In genomic region chr5:37086466-37087178, GRCh38 we compare ENCODE assay signal across 15 cellular contexts.
DNase-seq lines count a peak whose midpoint lies in the region; ATAC-seq and TF ChIP-seq lines count a peak whose summit lies in the region.
"Had no signal": no experiment of that assay in that cellular context is flagged by ENCODE, and none has a peak within 500 bp of the region (broad histone marks: within the 10 kb centered on the region; RNA-seq: fewer than 3 reads in every experiment).

No MANE protein-coding gene starts in this region.

- H3K27me3 ChIP-seq in liver (ENCODE audit: control insufficient read depth in 4 of 4, insufficient read depth in 4 of 4, low read length in 3 of 4): no peaks in the 10 kb centered on the region
- no peaks in the 10 kb centered on the region for H3K27me3 ChIP-seq in aorta (ENCODE audit: control insufficient read depth in 1 of 2, insufficient read depth in 2 of 2, low read length in 1 of 2)
- peaks cover 67% of the 10 kb centered on the region for H3K27me3 ChIP-seq in H7 (ENCODE audit: control insufficient read depth, insufficient read depth, low read length)
- H3K27me3 ChIP-seq: BLaER1 treated with 17β-estradiol and CSF1 and Interleukin-3, amounts not matched to agents 10 nM and 100 nM; breast epithelium had no signal

- 61% methylated on average over 12 of the region's 12 CpGs for WGBS in liver
- 64 to 76% methylated on average over 12 of the region's 12 CpGs for WGBS in aorta, 2 donors

- H3K36me3 ChIP-seq in liver (ENCODE audit: control insufficient read depth in 4 of 4, insufficient read depth in 3 of 4, low read depth in 1 of 4, low read length in 3 of 4) (no peaks in the 10 kb centered on the region), aorta (ENCODE audit: control insufficient read depth in 1 of 2, insufficient read depth in 2 of 2, low read length in 1 of 2) (peaks cover 0 to 1% of the 10 kb centered on the region in 2 donors), H7 (replicated peaks; ENCODE audit: control insufficient read depth, insufficient read depth, low read length) (no peaks in the 10 kb centered on the region)
- H3K36me3 ChIP-seq: breast epithelium, HAP-1 had no signal

- peaks cover 0 to 2% (median 0%) of the 10 kb centered on the region in 4 donors for H3K9me3 ChIP-seq in liver (ENCODE audit: control insufficient read depth in 4 of 4, low read length in 3 of 4)
- no peaks in the 10 kb centered on the region for H3K9me3 ChIP-seq in aorta (ENCODE audit: control insufficient read depth, low read length)
- H3K9me3 ChIP-seq: breast epithelium, HAP-1 had no signal

- no peak for ATAC-seq in activated CD8-positive, alpha-beta T cell treated with anti-CD3 and anti-CD28 coated beads for 36 hours
- ATAC-seq in HG02642 (IDR thresholded peaks at IDR 0.05; ENCODE audit: poor library complexity, unreplicated experiment) (no peak), aorta (ENCODE audit: low FRiP score) (no peak)

- H3K36me3 Mint-ChIP-seq in activated CD8-positive, alpha-beta T cell treated with anti-CD3 and anti-CD28 coated beads for 36 hours (ENCODE audit: low read depth): peaks cover 7% of the 10 kb centered on the region

- H3K4me1 ChIP-seq in liver (ENCODE audit: control insufficient read depth in 4 of 4, insufficient read depth in 4 of 4, low read length in 3 of 4) (no peaks in the 10 kb centered on the region), aorta (ENCODE audit: control insufficient read depth in 1 of 2, insufficient read depth in 2 of 2, low read length in 2 of 2) (no peaks in the 10 kb centered on the region)
- H3K4me1 ChIP-seq: BLaER1 treated with 17β-estradiol and CSF1 and Interleukin-3, amounts not matched to agents 10 nM and 100 nM; breast epithelium; HAP-1 had no signal

- H3K9ac ChIP-seq in liver (ENCODE audit: low read depth in 1 of 2, low read length in 2 of 2): no peak overlapping the region
- H3K9ac ChIP-seq: BLaER1 treated with 17β-estradiol and CSF1 and Interleukin-3, amounts not matched to agents 10 nM and 100 nM had no signal

- DNase-seq in EH (ENCODE audit: low read depth) (peak; percentile 53), NB4 (ENCODE audit: low read depth) (peak; percentile 37), choroid plexus epithelial cell (ENCODE audit: low read depth) (peak; percentile 78), aorta (no peak), H7 (no peak)
- no peak for DNase-seq in activated CD8-positive, alpha-beta T cell treated with anti-CD3 and anti-CD28 coated beads for 36 hours
- DNase-seq: activated CD4-positive, CD25-positive, alpha-beta regulatory T cell; activated T-cell treated with anti-CD3 and anti-CD28 coated beads, Interleukin-2, amount 50 U/mL, for 48 hours; NCI-H510A treated with DMSO at 0.1 percent for 48 hours; nucleus accumbens had no signal

- no peak overlapping the region for H3K4me3 ChIP-seq in NB4 (ENCODE audit: low read depth, low read length)
- no peak overlapping the region for H3K4me3 ChIP-seq in choroid plexus epithelial cell (ENCODE audit: low read depth, low read length)
- H3K4me3 ChIP-seq in liver (ENCODE audit: low read depth in 1 of 3, low read length in 3 of 3): no peak overlapping the region
- H3K4me3 ChIP-seq in aorta (ENCODE audit: low read length in 2 of 2): no peak overlapping the region
- no peak overlapping the region for H3K4me3 ChIP-seq in H7 (ENCODE audit: insufficient read depth, low read depth, low read length)
- H3K4me3 ChIP-seq: BLaER1 treated with 17β-estradiol and CSF1 and Interleukin-3, amounts not matched to agents 10 nM and 100 nM; breast epithelium; HAP-1 had no signal

- H3K27me3 Mint-ChIP-seq in activated CD8-positive, alpha-beta T cell treated with anti-CD3 and anti-CD28 coated beads for 36 hours: no peaks in the 10 kb centered on the region

- TF ChIP-seq CTCF in NB4 (IDR thresholded peaks at IDR 0.05; ENCODE audit: low read depth, low read length) (no peak), choroid plexus epithelial cell (conservative IDR thresholded peaks at IDR 0.05; ENCODE audit: low read depth, low read length) (no peak), liver (IDR thresholded peaks at IDR 0.05; ENCODE audit: low read depth, low read length, missing input control) (no peak)
- no peak for TF ChIP-seq CTCF in activated CD8-positive, alpha-beta T cell treated with anti-CD3 and anti-CD28 coated beads for 36 hours (IDR thresholded peaks at IDR 0.05)

- H3K4me1 Mint-ChIP-seq in activated CD8-positive, alpha-beta T cell treated with anti-CD3 and anti-CD28 coated beads for 36 hours (ENCODE audit: low read depth): no peaks in the 10 kb centered on the region

- H3K27ac ChIP-seq in liver (ENCODE audit: low read depth in 1 of 2, low read length in 2 of 2) (no peak overlapping the region), aorta (ENCODE audit: low read depth in 1 of 2, low read length in 2 of 2) (no peak overlapping the region)
- H3K27ac ChIP-seq: BLaER1 treated with 17β-estradiol and CSF1 and Interleukin-3, amounts not matched to agents 10 nM and 100 nM; breast epithelium had no signal

- no peak for TF ChIP-seq POLR2A in NB4 (IDR thresholded peaks at IDR 0.05; ENCODE audit: extremely low read depth, insufficient read length)

- no peak overlapping the region for H3K27ac Mint-ChIP-seq in activated CD8-positive, alpha-beta T cell treated with anti-CD3 and anti-CD28 coated beads for 36 hours

- POLR2A ChIA-PET in activated CD8-positive, alpha-beta T cell treated with anti-CD3 and anti-CD28 coated beads for 36 hours (lab: Charles Lee): no interaction called here

- no peak for TF ChIP-seq RAD21 in liver (IDR thresholded peaks at IDR 0.05)

- H3K9me3 Mint-ChIP-seq in activated CD8-positive, alpha-beta T cell treated with anti-CD3 and anti-CD28 coated beads for 36 hours: no peaks in the 10 kb centered on the region

- no peak overlapping the region for H3K4me3 Mint-ChIP-seq in activated CD8-positive, alpha-beta T cell treated with anti-CD3 and anti-CD28 coated beads for 36 hours

- CTCF ChIA-PET in activated CD8-positive, alpha-beta T cell treated with anti-CD3 and anti-CD28 coated beads for 36 hours (lab: Charles Lee): interaction anchor here (1.3 kb wide), 1 partner anchor 50 kb away, joined by 3 read pairs; no protein-coding TSS in a partner anchor

- intact Hi-C loops in activated CD8-positive, alpha-beta T cell treated with anti-CD3 and anti-CD28 coated beads for 36 hours (cut with micrococcal nuclease): no loop called here
- intact Hi-C loops in aorta (cut with DNase I): no loop called here

TF ChIP-seq in liver, 16 proteins besides CTCF, POLR2A, EP300 and RAD21:
- TF ChIP-seq YY1 (IDR thresholded peaks at IDR 0.05) (peak; percentile 18), FOXA2 (IDR thresholded peaks at IDR 0.05) (peak; percentile 48), SP1 (IDR thresholded peaks at IDR 0.05) (peak; percentile 35), FOXA1 (IDR thresholded peaks at IDR 0.05) (no peak), HNF4A (conservative IDR thresholded peaks at IDR 0.05) (peak; percentile 24 to 38)

Comparison
In these comparisons a context has a peak if more than half of its experiments do, and no peak if none do; other contexts are left out.
1. DNase-seq: peak in EH (single experiment), NB4 (single experiment) and choroid plexus epithelial cell (single experiment); none in activated CD8-positive, alpha-beta T cell treated with anti-CD3 and anti-CD28 coated beads for 36 hours (single experiment), aorta (0 of 2) and H7 (single experiment).